ENCODE assay signal across 14 cellular contexts in the genomic region with DNA sequence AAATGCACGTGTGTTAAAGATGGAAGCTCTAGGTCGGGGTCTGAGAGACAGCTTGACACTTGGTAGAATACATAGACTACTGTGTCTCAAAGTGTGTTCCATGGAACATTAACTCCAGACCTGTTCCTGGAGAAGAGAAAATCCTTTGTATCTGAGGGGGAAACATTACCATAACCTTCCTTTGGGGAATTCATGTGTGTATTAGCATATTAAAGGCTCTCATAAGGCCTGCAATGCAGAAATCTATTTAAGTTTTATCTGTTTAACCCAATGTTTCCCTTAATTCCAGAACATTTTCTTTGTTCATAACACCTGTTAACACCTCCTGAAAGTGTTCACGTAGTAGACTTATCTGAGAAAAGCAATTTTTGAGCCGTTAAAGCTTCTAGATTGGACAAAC.
DNase-seq lines count a peak whose midpoint lies in the region; ATAC-seq, FAIRE-seq and TF ChIP-seq lines count a peak whose summit lies in the region.
"Had no signal": no experiment of that assay in that cellular context is flagged by ENCODE, and none has a peak within 500 bp of the region (broad histone marks: within the 10 kb centered on the region; RNA-seq: fewer than 3 reads in every experiment).

No MANE protein-coding gene starts in this region.

- H3K18ac ChIP-seq in H1 (ENCODE audit: extremely low read depth, low read length), result no peak overlapping the region

- H4K20me1 ChIP-seq in H1 (replicated peaks in 1 of 2; ENCODE audit: control insufficient read depth in 1 of 2, insufficient read depth in 2 of 2, low read length in 2 of 2) (no peaks in the 10 kb centered on the region), neural progenitor cell (ENCODE audit: low read depth) (no peaks in the 10 kb centered on the region)

- no peak overlapping the region for H3K4me3 Mint-ChIP-seq in activated T-cell treated with anti-CD3 and anti-CD28 coated beads, Interleukin-2, amount 50 U/mL, for 4 hours
- no peak overlapping the region for H3K4me3 Mint-ChIP-seq in neural progenitor cell
- H3K4me3 Mint-ChIP-seq: activated B cell treated with CpG ODN at 0.5 μM for 24 hours had no signal

- H2BK12ac ChIP-seq in H1 (ENCODE audit: low read depth, low read length), result no peak overlapping the region

- no peak overlapping the region for H4K91ac ChIP-seq in H1 (replicated peaks; ENCODE audit: insufficient read length, low read length)

- H2AK5ac ChIP-seq in H1 (ENCODE audit: low read depth, low read length), result no peak overlapping the region

- H2BK5ac ChIP-seq in H1 (ENCODE audit: low read depth, low read length), result no peak overlapping the region

- H3K27ac ChIP-seq in heart left ventricle (peak overlapping the region; percentile 75 to 93 (median 88)), H1 (ENCODE audit: low read depth, low read length) (no peak overlapping the region), neutrophil (peak overlapping the region; percentile 78), uterus (peak overlapping the region; percentile 94 to 98), neural progenitor cell (no peak overlapping the region)

- H3K4me1 Mint-ChIP-seq in activated T-cell treated with anti-CD3 and anti-CD28 coated beads, Interleukin-2, amount 50 U/mL, for 4 hours (ENCODE audit: low read depth), result peaks cover 15% of the 10 kb centered on the region
- H3K4me1 Mint-ChIP-seq in neural progenitor cell, result peaks cover 27% of the 10 kb centered on the region

- H3K27me3 Mint-ChIP-seq in activated T-cell treated with anti-CD3 and anti-CD28 coated beads, Interleukin-2, amount 50 U/mL, for 4 hours (ENCODE audit: low read depth), result peaks cover 3% of the 10 kb centered on the region
- peaks cover 10% of the 10 kb centered on the region for H3K27me3 Mint-ChIP-seq in neural progenitor cell (ENCODE audit: insufficient read depth, low read depth)
- H3K27me3 Mint-ChIP-seq: stimulated activated naive CD8-positive, alpha-beta T cell treated with anti-CD3 and anti-CD28 coated beads, Interleukin-15, Interleukin-2, amounts not matched to agents 100 ng/mL and 50 ng/mL, for 24 hours had no signal

- no peak for TF ChIP-seq EP300 in H1 (IDR thresholded peaks at IDR 0.05; ENCODE audit: borderline replicate concordance in 1 of 2, low read depth in 2 of 2, low read length in 2 of 2)

- H2BK120ac ChIP-seq in H1 (replicated peaks; ENCODE audit: low read depth, low read length), result no peak overlapping the region

- CTCF ChIA-PET in H1 (lab: Charles Lee; ENCODE audit: partially characterized antibody), result interaction anchor here (0.5 to 5.1 kb wide), 24 partner anchors 10 to 241 kb away, joined by 3 to 81 read pairs (median 6); a partner anchor contains a TSS

- whole genome bisulfite sequencing in heart left ventricle, 4 donors, result 82 to 88% (median 86%) methylated on average over 4 of the region's 4 CpGs
- 91% methylated on average over 4 of the region's 4 CpGs; no CpG with 5 or more reads in 1 of the 2 experiments for WGBS in H1 (ENCODE audit: extremely low coverage in 1 of 2, insufficient coverage in 1 of 2, insufficient read length in 1 of 2, insufficient replicate concordance in 2 of 2, low coverage in 1 of 2, low lambda C conversion rate in 2 of 2, missing lambda C conversion rate in 1 of 2), 2 experiments

- no peaks in the 10 kb centered on the region for H3K9me3 Mint-ChIP-seq in activated T-cell treated with anti-CD3 and anti-CD28 coated beads, Interleukin-2, amount 50 U/mL, for 4 hours
- H3K9me3 Mint-ChIP-seq in neural progenitor cell, result no peaks in the 10 kb centered on the region
- H3K9me3 Mint-ChIP-seq: activated B cell treated with CpG ODN at 0.5 μM for 24 hours; stimulated activated naive CD8-positive, alpha-beta T cell treated with anti-CD3 and anti-CD28 coated beads, Interleukin-15, Interleukin-2, amounts not matched to agents 100 ng/mL and 50 ng/mL, for 24 hours had no signal

- H3K36me3 Mint-ChIP-seq in activated T-cell treated with anti-CD3 and anti-CD28 coated beads, Interleukin-2, amount 50 U/mL, for 4 hours (ENCODE audit: insufficient read depth), result no peaks in the 10 kb centered on the region
- H3K36me3 Mint-ChIP-seq in neural progenitor cell, result no peaks in the 10 kb centered on the region

- no peak overlapping the region for H3K14ac ChIP-seq in H1 (ENCODE audit: insufficient read length)

- H3K4me2 ChIP-seq in H1 (ENCODE audit: insufficient read depth in 1 of 2, low read depth in 2 of 2, low read length in 2 of 2), result no peak overlapping the region
- no peak overlapping the region for H3K4me2 ChIP-seq in neural progenitor cell

- H3K4me1 ChIP-seq in heart left ventricle, result peaks cover 0 to 42% (median 18%) of the 10 kb centered on the region in 12 donors
- H3K4me1 ChIP-seq in H1 (replicated peaks in 1 of 4; ENCODE audit: control insufficient read depth in 3 of 4, insufficient read depth in 4 of 4, low read length in 3 of 4), result peaks cover 0 to 10% (median 3%) of the 10 kb centered on the region in 4 experiments; a peak in 5 of 7 replicates
- peaks cover 21 to 28% of the 10 kb centered on the region in 2 experiments for H3K4me1 ChIP-seq in neutrophil (ENCODE audit: control insufficient read depth in 1 of 2, insufficient read depth in 1 of 2, low read depth in 1 of 2, low read length in 1 of 2)
- no peaks in the 10 kb centered on the region for H3K4me1 ChIP-seq in uterus
- peaks cover 7% of the 10 kb centered on the region for H3K4me1 ChIP-seq in neural progenitor cell

- H3K36me3 ChIP-seq in heart left ventricle (no peaks in the 10 kb centered on the region), H1 (ENCODE audit: control insufficient read depth in 2 of 4, insufficient read depth in 4 of 4, low read length in 3 of 4) (no peaks in the 10 kb centered on the region), neutrophil (no peaks in the 10 kb centered on the region), uterus (no peaks in the 10 kb centered on the region), neural progenitor cell (no peaks in the 10 kb centered on the region)
- H3K36me3 ChIP-seq: MG63 had no signal

- FAIRE-seq in H1 (lab: Jason Lieb, UNC), result no peak
- FAIRE-seq: GM18507 had no signal

- no peaks in the 10 kb centered on the region for H3K79me1 ChIP-seq in H1 (ENCODE audit: low read depth, low read length)

- H3K23ac ChIP-seq in H1 (ENCODE audit: insufficient read length), result no peak overlapping the region

- no peaks in the 10 kb centered on the region for H3F3A ChIP-seq in neural progenitor cell (ENCODE audit: low read depth)

- no peaks in the 10 kb centered on the region for H3K9me3 ChIP-seq in heart left ventricle
- H3K9me3 ChIP-seq in H1 (ENCODE audit: insufficient read depth in 2 of 2, low read depth in 1 of 2, low read length in 1 of 2), result no peaks in the 10 kb centered on the region
- no peaks in the 10 kb centered on the region for H3K9me3 ChIP-seq in neutrophil
- no peaks in the 10 kb centered on the region for H3K9me3 ChIP-seq in uterus
- H3K9me3 ChIP-seq in neural progenitor cell (ENCODE audit: low read depth), result no peaks in the 10 kb centered on the region
- H3K9me3 ChIP-seq: MG63 had no signal

- H3K4ac ChIP-seq in H1 (replicated peaks; ENCODE audit: insufficient read length, low read depth, low read length), result no peak overlapping the region

- no peaks in the 10 kb centered on the region for H3K27me3 ChIP-seq in heart left ventricle
- H3K27me3 ChIP-seq in H1 (replicated peaks in 1 of 4; ENCODE audit: control insufficient read depth in 3 of 4, extremely low read depth in 1 of 4, insufficient read depth in 3 of 4, low read length in 3 of 4), result no peaks in the 10 kb centered on the region
- no peaks in the 10 kb centered on the region for H3K27me3 ChIP-seq in neutrophil
- no peaks in the 10 kb centered on the region for H3K27me3 ChIP-seq in uterus
- no peaks in the 10 kb centered on the region for H3K27me3 ChIP-seq in neural progenitor cell
- H3K27me3 ChIP-seq: MG63 had no signal

- no peak overlapping the region for H2BK20ac ChIP-seq in H1 (ENCODE audit: low read length)

- H3K23me2 ChIP-seq in H1 (ENCODE audit: low read depth, low read length), result no peaks in the 10 kb centered on the region

- POLR2A ChIA-PET in H1 (lab: Charles Lee; ENCODE audit: partially characterized antibody), result interaction anchor here (1.4 to 2.8 kb wide), 4 partner anchors 11 to 301 kb away, joined by 4 to 13 read pairs (median 5); a partner anchor contains a TSS

- no peak overlapping the region for H2BK15ac ChIP-seq in H1 (ENCODE audit: low read length)

- H3K4me3 ChIP-seq in heart left ventricle (no peak overlapping the region), H1 (ENCODE audit: extremely low read depth in 1 of 4, insufficient read depth in 2 of 4, low read depth in 3 of 4, low read length in 4 of 4) (no peak overlapping the region), neutrophil (ENCODE audit: low read depth in 1 of 2, low read length in 1 of 2) (no peak overlapping the region), uterus (no peak overlapping the region), neural progenitor cell (no peak overlapping the region)
- H3K4me3 ChIP-seq: MG63 had no signal

- no peak overlapping the region for H3K27ac Mint-ChIP-seq in neural progenitor cell
- H3K27ac Mint-ChIP-seq: activated B cell treated with CpG ODN at 0.5 μM for 24 hours had no signal

- no peak for TF ChIP-seq RAD21 in H1 (IDR thresholded peaks at IDR 0.05 in 1 of 2, conservative IDR thresholded peaks at IDR 0.05 in 1 of 2; ENCODE audit: low read depth in 2 of 2, low read length in 2 of 2)

- ATAC-seq in heart left ventricle (no peak), Right ventricle myocardium superior (ENCODE audit: poor library complexity) (no peak)
- ATAC-seq in activated T-cell treated with anti-CD3 and anti-CD28 coated beads, Interleukin-2, amount 50 U/mL, for 4 hours, result no peak

- no peak for TF ChIP-seq POLR2A in heart left ventricle (IDR thresholded peaks at IDR 0.05)
- TF ChIP-seq POLR2A in H1 (IDR thresholded peaks at IDR 0.05; ENCODE audit: control extremely low read depth in 1 of 2, low read depth in 2 of 2, low read length in 2 of 2), result no peak
- no peak for TF ChIP-seq POLR2A in uterus (IDR thresholded peaks at IDR 0.05)

- H3K9ac ChIP-seq in H1 (replicated peaks in 1 of 4; ENCODE audit: extremely low read depth in 1 of 4, low read depth in 3 of 4, low read length in 3 of 4), result no peak overlapping the region
- no peak overlapping the region for H3K9ac ChIP-seq in neural progenitor cell

- DNase-seq in heart left ventricle (no peak), Right ventricle myocardium superior (no peak), H1 (ENCODE audit: low read depth in 1 of 2, low spot score in 2 of 2) (no peak), uterus (no peak), neural progenitor cell (ENCODE audit: low spot score) (no peak)
- DNase-seq in effector CD8-positive, alpha-beta T cell (lab: John Stamatoyannopoulos, UW), result no peak
- no peak for DNase-seq in activated T-cell treated with anti-CD3 and anti-CD28 coated beads, Interleukin-2, amount 50 U/mL, for 4 hours
- DNase-seq: activated B cell treated with CpG ODN at 0.5 μM for 24 hours, amygdala, MG63, NCI-H2171 had no signal

- no peak overlapping the region for H4K8ac ChIP-seq in H1 (ENCODE audit: extremely low read depth, insufficient read depth, low read length)

- H2AFZ ChIP-seq in H1 (ENCODE audit: low read length), result 0 out of 2 replicates have a peak overlapping the region, but pooled peaks have one; percentile 92
- H2AFZ ChIP-seq in neural progenitor cell (replicated peaks), result no peak overlapping the region

- intact Hi-C loops in heart left ventricle (cut with DNase I) (loop anchor here in 5 of 10 donors (2.0 to 10.0 kb wide), 3 partner anchors 29 to 157 kb away; no protein-coding TSS in a partner anchor), Right ventricle myocardium superior (cut with DNase I) (no loop called here), uterus (cut with DNase I; ENCODE audit: low total_unique reads) (loop anchor here (10.0 kb wide), 1 partner anchor 159 kb away; a partner anchor contains a TSS)

- no peak for TF ChIP-seq CTCF in heart left ventricle (IDR thresholded peaks at IDR 0.05)
- no peak for TF ChIP-seq CTCF in H1 (IDR thresholded peaks at IDR 0.05; ENCODE audit: control extremely low read depth in 1 of 3, insufficient read depth in 1 of 3, low read depth in 1 of 3, low read length in 3 of 3)
- TF ChIP-seq CTCF in neutrophil (IDR thresholded peaks at IDR 0.05), result no peak
- TF ChIP-seq CTCF in uterus (IDR thresholded peaks at IDR 0.05), result no peak
- TF ChIP-seq CTCF in neural progenitor cell (IDR thresholded peaks at IDR 0.05), result no peak

- H3K79me2 ChIP-seq in H1 (ENCODE audit: control insufficient read depth in 1 of 2, insufficient read depth in 2 of 2, low read length in 2 of 2) (no peaks in the 10 kb centered on the region), neural progenitor cell (ENCODE audit: low read depth) (no peaks in the 10 kb centered on the region)

- H3K56ac ChIP-seq in H1 (replicated peaks; ENCODE audit: insufficient read length, low read depth, low read length), result no peak overlapping the region

- no peak overlapping the region for H4K5ac ChIP-seq in H1 (ENCODE audit: insufficient read length, low read depth, low read length)

Comparison
In these comparisons a context has a peak if more than half of its experiments do, and no peak if none do; other contexts are left out.
1. H3K27ac ChIP-seq: peak in heart left ventricle (12 of 12), neutrophil (single experiment) and uterus (2 of 2); none in H1 (single experiment) and neural progenitor cell (single experiment).